In the genomic region with DNA sequence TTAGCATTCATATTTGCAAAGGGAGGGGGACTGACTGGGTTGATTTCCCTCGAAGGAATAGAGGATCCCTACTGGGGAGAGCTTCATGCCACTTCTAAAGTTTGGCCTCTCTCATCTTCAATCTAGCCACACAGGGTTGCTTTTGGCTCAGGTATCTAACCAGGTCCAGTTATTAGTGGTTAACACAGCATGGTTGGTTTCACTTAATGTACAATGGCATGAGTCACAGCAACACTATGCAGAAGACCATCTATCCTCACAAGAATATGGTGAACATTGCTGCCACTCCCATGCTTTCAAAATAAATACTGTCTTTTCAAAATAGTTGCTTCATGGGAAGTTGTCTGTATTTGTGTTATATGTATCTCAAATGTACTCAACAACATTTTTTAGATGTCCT, we compare ENCODE assay signal across 19 cellular contexts. TPM values are rescaled to one million over a fixed set of nuclear protein-coding genes. Genes with fewer than 3 reads are reported as not detected.
DNase-seq lines count a peak whose midpoint lies in the region; ATAC-seq and TF ChIP-seq lines count a peak whose summit lies in the region.
"Had no signal": no experiment of that assay in that cellular context is flagged by ENCODE, and none has a peak within 500 bp of the region (broad histone marks: within the 10 kb centered on the region; RNA-seq: fewer than 3 reads in every experiment).

No MANE protein-coding gene starts in this region.

- H3K4me1 Mint-ChIP-seq in type B pancreatic cell (ENCODE audit: unreplicated experiment): no peaks in the 10 kb centered on the region
- H3K4me1 Mint-ChIP-seq: activated CD4-positive, alpha-beta T cell treated with anti-CD3 and anti-CD28 coated beads for 36 hours; natural killer cell had no signal

- no peaks in the 10 kb centered on the region for H3K9me3 Mint-ChIP-seq in type B pancreatic cell
- H3K9me3 Mint-ChIP-seq: natural killer cell had no signal

- H3K27me3 Mint-ChIP-seq in type B pancreatic cell: peaks cover 19% of the 10 kb centered on the region

- no peaks in the 10 kb centered on the region for H3K36me3 Mint-ChIP-seq in type B pancreatic cell
- H3K36me3 Mint-ChIP-seq: natural killer cell had no signal

- no peak for TF ChIP-seq CTCF in type B pancreatic cell (conservative IDR thresholded peaks at IDR 0.05)
- TF ChIP-seq CTCF in GM10248 (IDR thresholded peaks at IDR 0.05; ENCODE audit: control extremely low read depth, extremely low read depth, low read depth, missing control alignments): no peak

- CTCF ChIA-PET in GM10248 (lab: Yijun Ruan, JAX): no interaction called here

- peak overlapping the region; percentile 42 for H3K4me3 Mint-ChIP-seq in type B pancreatic cell
- H3K4me3 Mint-ChIP-seq: activated CD4-positive, alpha-beta T cell treated with anti-CD3 and anti-CD28 coated beads for 36 hours; natural killer cell had no signal

- POLR2A ChIA-PET in GM10248 (lab: Yijun Ruan, JAX): no interaction called here

- H3K27ac Mint-ChIP-seq in type B pancreatic cell: peak overlapping the region; percentile 54
- H3K27ac Mint-ChIP-seq: activated CD4-positive, alpha-beta T cell treated with anti-CD3 and anti-CD28 coated beads for 36 hours; natural killer cell; progenitor cell of endocrine pancreas had no signal

- ATAC-seq in HG02759 (IDR thresholded peaks at IDR 0.05; ENCODE audit: unreplicated experiment): peak; percentile 47
- ATAC-seq in esophagus mucosa: peak; percentile 38
- ATAC-seq: activated CD4-positive, alpha-beta T cell treated with anti-CD3 and anti-CD28 coated beads for 36 hours; natural killer cell had no signal

- DNase-seq in RPMI7951 (ENCODE audit: low read depth) (peak; percentile 28), type B pancreatic cell (ENCODE audit: extremely low spot score, unreplicated experiment) (no peak), NCI-H1694 treated with DMSO at 0.1 percent for 48 hours (lab: John Stamatoyannopoulos, UW) (no peak), NCI-H2107 (lab: John Stamatoyannopoulos, UW) (no peak), GM10248 (ENCODE audit: extremely low spot score) (no peak)
- DNase-seq: activated CD4-positive, alpha-beta T cell treated with anti-CD3 and anti-CD28 coated beads for 36 hours; activated naive CD4-positive, alpha-beta T cell; aorta; cortex of kidney; mesenchymal stem cell; MV-4-11; natural killer cell; NCI-H69; OCI-M1; SK-N-SH; testis had no signal

RNA-seq across cellular contexts. Expression of a gene that starts 6.6 kb away (rescaled TPM):
- 11.4 and 13.1 TPM in 2 replicates for total RNA-seq in RPMI7951 (2014; rRNA removed; shearing (Covaris generic))
- total RNA-seq in esophagus mucosa: 16.5 TPM
- 24.3 and 48.6 TPM in 2 replicates for total RNA-seq in type B pancreatic cell (ENCODE audit: low replicate concordance)

RNA-seq across cellular contexts. Expression of a gene that starts 33.0 kb away (rescaled TPM):
- total RNA-seq in RPMI7951 (2014; rRNA removed; shearing (Covaris generic)): not detected in 2 replicates
- total RNA-seq in esophagus mucosa (not detected), type B pancreatic cell (ENCODE audit: low replicate concordance) (0.14 and 0.77 TPM in 2 replicates)
- total RNA-seq: activated CD4-positive, alpha-beta T cell treated with anti-CD3 and anti-CD28 coated beads for 36 hours; aorta; natural killer cell; progenitor cell of endocrine pancreas had no signal
